19 cellular contexts compared by ENCODE assay signal in genomic region chr1:17531343-17531681, GRCh38. TPM values are rescaled to one million over a fixed set of nuclear protein-coding genes. Genes with fewer than 3 reads are reported as not detected.
DNase-seq lines count a peak whose midpoint lies in the region; ATAC-seq and TF ChIP-seq lines count a peak whose summit lies in the region.
"Had no signal": no experiment of that assay in that cellular context is flagged by ENCODE, and none has a peak within 500 bp of the region (broad histone marks: within the 10 kb centered on the region; RNA-seq: fewer than 3 reads in every experiment).

No MANE protein-coding gene starts in this region.

- H3K36me3 ChIP-seq in thoracic aorta = no peaks in the 10 kb centered on the region
- no peaks in the 10 kb centered on the region for H3K36me3 ChIP-seq in CD4-positive, alpha-beta memory T cell (ENCODE audit: insufficient read depth, low read length)
- H3K36me3 ChIP-seq: WERI-Rb-1 had no signal

- peaks cover 0 to 15% (median 0%) of the 10 kb centered on the region in 45 donors for H3K27me3 ChIP-seq in dorsolateral prefrontal cortex
- H3K27me3 ChIP-seq in thoracic aorta (replicated peaks; ENCODE audit: insufficient read depth) = no peaks in the 10 kb centered on the region
- no peaks in the 10 kb centered on the region for H3K27me3 ChIP-seq in CD4-positive, alpha-beta memory T cell (ENCODE audit: insufficient read depth, low read length)

- DNase-seq in dorsolateral prefrontal cortex (no peak), nephron progenitor cell (no peak), thoracic aorta (ENCODE audit: low spot score) (no peak), NCI-H1436 treated with DMSO at 0.1 percent for 48 hours (lab: John Stamatoyannopoulos, UW) (no peak), NCI-H2029 treated with DMSO at 0.1 percent for 48 hours (lab: John Stamatoyannopoulos, UW) (no peak)
- no peak for DNase-seq in CD4-positive, alpha-beta memory T cell
- DNase-seq: activated CD4-positive, alpha-beta memory T cell treated with anti-CD3 and anti-CD28 coated beads for 36 hours; activated naive CD8-positive, alpha-beta T cell treated with anti-CD3 and anti-CD28 coated beads, Interleukin-2, amount 10 ng/mL, durations not matched to agents 7 days and 5 days; activated T-cell treated with anti-CD3 and anti-CD28 coated beads, Interleukin-2, amount 50 U/mL, for 4 hours; AML-193; naive thymus-derived CD8-positive, alpha-beta T cell; NCI-H146; NCI-H226; stimulated activated naive CD8-positive, alpha-beta T cell treated with anti-CD3 and anti-CD28 coated beads, Interleukin-15, amount 100 ng/mL, for 72 hours; WERI-Rb-1 had no signal

- H3K27me3 Mint-ChIP-seq in nephron progenitor cell (ENCODE audit: low read depth, poor library complexity) = peaks cover 10% of the 10 kb centered on the region
- H3K27me3 Mint-ChIP-seq in CD4-positive, alpha-beta memory T cell = peaks cover 20 to 21% of the 10 kb centered on the region in 2 donors

- POLR2A ChIA-PET in CD4-positive, alpha-beta memory T cell (lab: Charles Lee; ENCODE audit: partially characterized antibody) = no interaction called here

- no peaks in the 10 kb centered on the region for H3K36me3 Mint-ChIP-seq in nephron progenitor cell (ENCODE audit: low read depth)
- no peaks in the 10 kb centered on the region for H3K36me3 Mint-ChIP-seq in CD4-positive, alpha-beta memory T cell
- H3K36me3 Mint-ChIP-seq: activated CD4-positive, alpha-beta memory T cell treated with anti-CD3 and anti-CD28 coated beads for 36 hours; activated naive CD8-positive, alpha-beta T cell treated with anti-CD3 and anti-CD28 coated beads, Interleukin-2, amount 10 ng/mL, durations not matched to agents 7 days and 5 days; naive thymus-derived CD8-positive, alpha-beta T cell had no signal

- intact Hi-C loops in dorsolateral prefrontal cortex (cut with DNase I) = no loop called here
- intact Hi-C loops in CD4-positive, alpha-beta memory T cell (cut with micrococcal nuclease) = no loop called here

- H3K4me1 Mint-ChIP-seq in nephron progenitor cell = peaks cover 66% of the 10 kb centered on the region
- H3K4me1 Mint-ChIP-seq in CD4-positive, alpha-beta memory T cell = no peaks in the 10 kb centered on the region
- H3K4me1 Mint-ChIP-seq: activated naive CD8-positive, alpha-beta T cell treated with anti-CD3 and anti-CD28 coated beads, Interleukin-2, amount 10 ng/mL, durations not matched to agents 7 days and 5 days; central memory CD8-positive, alpha-beta T cell; naive thymus-derived CD8-positive, alpha-beta T cell; stimulated activated naive CD8-positive, alpha-beta T cell treated with anti-CD3 and anti-CD28 coated beads, Interleukin-15, amount 100 ng/mL, for 72 hours had no signal

- H3K27ac ChIP-seq in VCaP (peak overlapping the region; percentile 47), dorsolateral prefrontal cortex (peak overlapping the region in 34 of 59 donors; percentile 5 to 84 (median 54)), thoracic aorta (peak overlapping the region; percentile 69 to 82)
- no peak overlapping the region for H3K27ac ChIP-seq in CD4-positive, alpha-beta memory T cell (ENCODE audit: low read depth, low read length)

- H3K4me1 ChIP-seq in thoracic aorta (ENCODE audit: control insufficient read depth in 1 of 2, low read depth in 2 of 2) = peaks cover 18 to 70% of the 10 kb centered on the region in 2 donors
- no peaks in the 10 kb centered on the region for H3K4me1 ChIP-seq in CD4-positive, alpha-beta memory T cell (ENCODE audit: insufficient read depth, low read length)

- no peaks in the 10 kb centered on the region for H3K9me3 Mint-ChIP-seq in nephron progenitor cell
- H3K9me3 Mint-ChIP-seq in CD4-positive, alpha-beta memory T cell = no peaks in the 10 kb centered on the region
- H3K9me3 Mint-ChIP-seq: activated CD4-positive, alpha-beta memory T cell treated with anti-CD3 and anti-CD28 coated beads for 36 hours; activated naive CD8-positive, alpha-beta T cell treated with anti-CD3 and anti-CD28 coated beads, Interleukin-2, amount 10 ng/mL, durations not matched to agents 7 days and 5 days; activated T-cell treated with anti-CD3 and anti-CD28 coated beads, Interleukin-2, amount 50 U/mL, for 4 hours; central memory CD8-positive, alpha-beta T cell; naive thymus-derived CD8-positive, alpha-beta T cell; stimulated activated naive CD8-positive, alpha-beta T cell treated with anti-CD3 and anti-CD28 coated beads, Interleukin-15, amount 100 ng/mL, for 72 hours had no signal

- no peaks in the 10 kb centered on the region for H3K9me3 ChIP-seq in thoracic aorta
- no peaks in the 10 kb centered on the region for H3K9me3 ChIP-seq in CD4-positive, alpha-beta memory T cell (ENCODE audit: control insufficient read depth in 1 of 2, low read length in 2 of 2)

- H3K4me3 ChIP-seq in dorsolateral prefrontal cortex = no peak overlapping the region
- no peak overlapping the region for H3K4me3 ChIP-seq in thoracic aorta
- no peak overlapping the region for H3K4me3 ChIP-seq in CD4-positive, alpha-beta memory T cell (ENCODE audit: low read length in 2 of 2)
- H3K4me3 ChIP-seq: GM12878 had no signal

- CTCF ChIA-PET in CD4-positive, alpha-beta memory T cell (lab: Charles Lee; ENCODE audit: partially characterized antibody) = no interaction called here

- H3K4me3 Mint-ChIP-seq in nephron progenitor cell = no peak overlapping the region
- no peak overlapping the region for H3K4me3 Mint-ChIP-seq in CD4-positive, alpha-beta memory T cell
- H3K4me3 Mint-ChIP-seq: activated CD4-positive, alpha-beta memory T cell treated with anti-CD3 and anti-CD28 coated beads for 36 hours; activated naive CD8-positive, alpha-beta T cell treated with anti-CD3 and anti-CD28 coated beads, Interleukin-2, amount 10 ng/mL, durations not matched to agents 7 days and 5 days; activated T-cell treated with anti-CD3 and anti-CD28 coated beads, Interleukin-2, amount 50 U/mL, for 4 hours; central memory CD8-positive, alpha-beta T cell; naive thymus-derived CD8-positive, alpha-beta T cell; stimulated activated naive CD8-positive, alpha-beta T cell treated with anti-CD3 and anti-CD28 coated beads, Interleukin-15, amount 100 ng/mL, for 72 hours had no signal

- H3K27ac Mint-ChIP-seq in nephron progenitor cell = peak overlapping the region; percentile 99
- no peak overlapping the region for H3K27ac Mint-ChIP-seq in CD4-positive, alpha-beta memory T cell
- H3K27ac Mint-ChIP-seq: activated CD4-positive, alpha-beta memory T cell treated with anti-CD3 and anti-CD28 coated beads for 36 hours; activated naive CD8-positive, alpha-beta T cell treated with anti-CD3 and anti-CD28 coated beads, Interleukin-2, amount 10 ng/mL, durations not matched to agents 7 days and 5 days; stimulated activated naive CD8-positive, alpha-beta T cell treated with anti-CD3 and anti-CD28 coated beads, Interleukin-15, amount 100 ng/mL, for 72 hours had no signal

- ATAC-seq in thoracic aorta (ENCODE audit: insufficient number of reproducible peaks, low FRiP score, low read depth) = no peak
- ATAC-seq: activated T-cell treated with anti-CD3 and anti-CD28 coated beads, Interleukin-2, amount 50 U/mL, for 4 hours; GM12878; naive thymus-derived CD8-positive, alpha-beta T cell; stimulated activated naive CD8-positive, alpha-beta T cell treated with anti-CD3 and anti-CD28 coated beads, Interleukin-15, amount 100 ng/mL, for 72 hours had no signal

- TF ChIP-seq CTCF in VCaP (conservative IDR thresholded peaks at IDR 0.05) = no peak
- TF ChIP-seq CTCF in dorsolateral prefrontal cortex (IDR thresholded peaks at IDR 0.05 in 54 of 56, conservative IDR thresholded peaks at IDR 0.05 in 2 of 56; ENCODE audit: low read depth in 1 of 56, partially characterized antibody in 56 of 56) = no peak
- no peak for TF ChIP-seq CTCF in nephron progenitor cell (IDR thresholded peaks at IDR 0.05)
- no peak for TF ChIP-seq CTCF in thoracic aorta (IDR thresholded peaks at IDR 0.05)

RNA-seq across cellular contexts. Expression of gene ARHGEF10L, which starts 8.2 kb away (rescaled TPM):
- total RNA-seq in dorsolateral prefrontal cortex (10 to 100 TPM; 25.8 to 86.0 (median 36.9) TPM), thoracic aorta (100 to 1,000 TPM; 226 to 301 TPM)
- under 1 TPM; 0.47 to 0.78 TPM for total RNA-seq in CD4-positive, alpha-beta memory T cell
- not detected for polyA plus RNA-seq in CD4-positive, alpha-beta memory T cell
- total RNA-seq: activated CD4-positive, alpha-beta memory T cell treated with anti-CD3 and anti-CD28 coated beads for 36 hours; T-helper 1 cell treated with Interleukin-12 subunit alpha and Interleukin-12 subunit beta and Interleukin-4 antibody, amounts not matched to agents 30 ng/mL and 1 ng/mL, for 36 hours had no signal
- polyA plus RNA-seq: naive thymus-derived CD8-positive, alpha-beta T cell had no signal

Comparison
In these comparisons a context has a peak if more than half of its experiments do, and no peak if none do; other contexts are left out.
1. RNA of gene ARHGEF10L, which starts 8.2 kb away (total RNA-seq): 226 to 301 TPM in thoracic aorta and 25.8 to 86.0 TPM in dorsolateral prefrontal cortex; 0.47 to 0.78 TPM in CD4-positive, alpha-beta memory T cell; every median in the first group is over 10 times any median in the second.